In genomic region chr16:22207715-22208360, GRCh38 we compare ENCODE assay signal across 8 cellular contexts. TPM values are rescaled to one million over a fixed set of nuclear protein-coding genes. Genes with fewer than 3 reads are reported as not detected.
A peak's percentile ranks its signal among the peaks of the same experiment; 100 is the strongest.
DNase-seq lines count a peak whose midpoint lies in the region; ATAC-seq and TF ChIP-seq lines count a peak whose summit lies in the region.

No MANE protein-coding gene starts in this region.

- no peaks in the 10 kb centered on the region for H3K27me3 ChIP-seq in GM23338 (ENCODE audit: insufficient read depth)

- no peak for ATAC-seq in GM23338
- no peak for ATAC-seq in HG03097 (IDR thresholded peaks at IDR 0.05; ENCODE audit: low FRiP score, unreplicated experiment)
- no peak for ATAC-seq in HG02759 (IDR thresholded peaks at IDR 0.05; ENCODE audit: unreplicated experiment)
- no peak for ATAC-seq in HG03025 (IDR thresholded peaks at IDR 0.05; ENCODE audit: low FRiP score, unreplicated experiment)

- DNase-seq in GM23338 (ENCODE audit: low spot score): no peak
- DNase-seq in fibroblast of villous mesenchyme (ENCODE audit: low read depth): no peak
- no peak for DNase-seq in kidney glomerular epithelial cell (lab: John Stamatoyannopoulos, UW)

- H3K4me1 ChIP-seq in GM23338 (ENCODE audit: insufficient read depth): peaks cover 24% of the 10 kb centered on the region

- peaks cover 4% of the 10 kb centered on the region; the same call in 2 of the 3 replicates for H3K9me3 Mint-ChIP-seq in GM23338

- no peaks in the 10 kb centered on the region for H3K36me3 ChIP-seq in GM23338 (ENCODE audit: insufficient read depth)

- peaks cover 12% of the 10 kb centered on the region for H3K4me1 Mint-ChIP-seq in GM23338

- peaks cover 58% of the 10 kb centered on the region for H3K79me2 ChIP-seq in GM23338 (replicated peaks; ENCODE audit: insufficient read depth)

- H2AFZ ChIP-seq in GM23338: no peak overlapping the region

- peaks cover 28% of the 10 kb centered on the region for H3K36me3 Mint-ChIP-seq in GM23338 (ENCODE audit: low read depth)

- no peak overlapping the region for H3K27ac ChIP-seq in GM23338 (ENCODE audit: low read depth)
- peak overlapping the region; percentile 85; the same call in 1 of the 2 replicates for H3K27ac ChIP-seq in VCaP
- H3K27ac ChIP-seq in skin epidermis: peak overlapping the region in 16 of 21 experiments; percentile 81 to 98 (median 94)

- peak overlapping the region; percentile 96 for H3K4me3 ChIP-seq in GM23338
- H3K4me3 ChIP-seq in fibroblast of villous mesenchyme (ENCODE audit: low read depth, low read length): peak overlapping the region; percentile 83
- H3K4me3 ChIP-seq in skin epidermis: peak overlapping the region; percentile 64 to 98 (median 92)

- H3K4me3 Mint-ChIP-seq in GM23338: peak overlapping the region; percentile 89

- H3K27me3 Mint-ChIP-seq in GM23338 (ENCODE audit: insufficient read depth, low read depth, poor library complexity): peaks cover 21% of the 10 kb centered on the region

- peak overlapping the region; percentile 96 for H3K4me2 ChIP-seq in GM23338

- no peaks in the 10 kb centered on the region for H3K9me2 ChIP-seq in GM23338 (ENCODE audit: insufficient read depth)

- TF ChIP-seq CTCF in GM23338 (conservative IDR thresholded peaks at IDR 0.05; ENCODE audit: low read depth in 2 of 2): no peak
- no peak for TF ChIP-seq CTCF in VCaP (conservative IDR thresholded peaks at IDR 0.05)
- TF ChIP-seq CTCF in fibroblast of villous mesenchyme (IDR thresholded peaks at IDR 0.05; ENCODE audit: insufficient read depth, low read depth, low read length): no peak

- peaks cover 22% of the 10 kb centered on the region for H3F3A ChIP-seq in GM23338 (replicated peaks; ENCODE audit: low read depth)

- peaks cover 13% of the 10 kb centered on the region for H4K20me1 ChIP-seq in GM23338 (replicated peaks; ENCODE audit: insufficient read depth)

- H3K27ac Mint-ChIP-seq in GM23338: no peak overlapping the region

TF ChIP-seq in GM23338, 12 proteins besides CTCF, POLR2A, EP300 and RAD21:
- TF ChIP-seq EZH2 (IDR thresholded peaks at IDR 0.05; ENCODE audit: low read depth, unreplicated experiment) (no peak), ZNF462 (CRISPR knock-in tag; IDR thresholded peaks at IDR 0.05) (no peak), JUNB (IDR thresholded peaks at IDR 0.05; ENCODE audit: unreplicated experiment) (no peak), ETS1 (IDR thresholded peaks at IDR 0.05) (no peak), NANOG (IDR thresholded peaks at IDR 0.05; ENCODE audit: borderline replicate concordance) (no peak), STAT1 (IDR thresholded peaks at IDR 0.05; ENCODE audit: unreplicated experiment) (no peak), CREB1 (CRISPR knock-in tag; IDR thresholded peaks at IDR 0.05; ENCODE audit: low read depth) (no peak)

RNA-seq across cellular contexts. Expression of gene EEF2K, which starts 1.8 kb away (rescaled TPM):
- total RNA-seq in GM23338 (2014; rRNA removed; shearing (Covaris generic)): 23.9 and 26.8 TPM in 2 replicates
- polyA plus RNA-seq in GM23338 (2016; fragmentation: Nextera tagmentation; extraction: Ambion mirVana): 5.4 and 5.7 TPM in 2 replicates
- total RNA-seq in fibroblast of villous mesenchyme: 26.3 and 30.0 TPM in 2 replicates

RNA-seq across cellular contexts. Expression of gene SDR42E2, which starts 45.5 kb away (rescaled TPM):
- total RNA-seq in GM23338 (2014; rRNA removed; shearing (Covaris generic)): 0.08 TPM in 1 of 2 replicates, not detected in the other
- 0.15 and 0.26 TPM in 2 replicates for polyA plus RNA-seq in GM23338 (2016; fragmentation: Nextera tagmentation; extraction: Ambion mirVana)
- not detected in 2 replicates for total RNA-seq in fibroblast of villous mesenchyme
